2 cellular contexts compared by ENCODE assay signal in the genomic region with DNA sequence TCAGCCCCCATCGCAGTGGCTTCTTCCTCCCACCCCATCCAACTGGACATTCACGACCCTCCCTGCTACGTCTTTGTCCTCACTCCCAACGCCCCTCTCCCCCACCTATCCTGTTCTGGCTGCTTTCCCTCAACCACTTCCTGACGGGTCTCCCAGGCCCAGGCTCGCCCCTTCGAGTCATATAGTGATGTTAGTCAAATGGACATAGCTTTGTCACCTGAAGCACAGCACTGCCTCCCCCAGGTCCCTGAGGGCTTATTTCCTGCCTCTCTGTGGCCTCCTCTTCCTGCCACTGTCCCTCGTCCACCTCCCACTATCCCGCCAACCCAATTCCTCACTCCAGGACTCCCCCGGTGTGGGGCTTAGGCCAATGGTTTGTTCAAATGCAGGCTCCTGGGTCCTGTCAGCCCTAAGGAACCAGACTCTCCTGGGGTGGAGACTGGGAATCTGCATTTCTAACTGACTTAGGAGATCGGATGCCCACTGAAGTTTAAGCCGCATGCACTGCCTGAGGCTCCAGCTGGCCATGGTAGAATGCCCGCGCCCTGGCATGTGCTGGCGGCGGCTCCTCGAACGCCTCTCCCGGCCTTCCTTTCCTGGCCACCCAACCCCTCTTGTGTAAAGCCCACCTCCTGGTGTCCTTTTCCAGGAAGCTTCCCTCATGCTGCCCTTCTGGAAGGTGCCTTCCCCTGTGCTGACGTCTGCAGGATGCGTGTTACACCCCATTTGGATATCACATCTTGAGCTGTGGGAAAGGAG.
A peak's percentile ranks its signal among the peaks of the same experiment; 100 is the strongest.
TF ChIP-seq lines count a peak whose summit lies in the region.

No MANE protein-coding gene starts in this region.

TF ChIP-seq in GM23338, 12 proteins besides CTCF, POLR2A, EP300 and RAD21 (continues in another document):
- TF ChIP-seq ZNF331 (CRISPR knock-in tag; IDR thresholded peaks at IDR 0.05; ENCODE audit: low read depth) (no peak), EZH2 (IDR thresholded peaks at IDR 0.05; ENCODE audit: low read depth, unreplicated experiment) (no peak), CREB1 (CRISPR knock-in tag; IDR thresholded peaks at IDR 0.05; ENCODE audit: low read depth) (no peak), POLR2AphosphoS5 (IDR thresholded peaks at IDR 0.05; ENCODE audit: low read depth) (no peak), ZNF114 (CRISPR knock-in tag; IDR thresholded peaks at IDR 0.05) (no peak)
- TF ChIP-seq, protein P1, sequence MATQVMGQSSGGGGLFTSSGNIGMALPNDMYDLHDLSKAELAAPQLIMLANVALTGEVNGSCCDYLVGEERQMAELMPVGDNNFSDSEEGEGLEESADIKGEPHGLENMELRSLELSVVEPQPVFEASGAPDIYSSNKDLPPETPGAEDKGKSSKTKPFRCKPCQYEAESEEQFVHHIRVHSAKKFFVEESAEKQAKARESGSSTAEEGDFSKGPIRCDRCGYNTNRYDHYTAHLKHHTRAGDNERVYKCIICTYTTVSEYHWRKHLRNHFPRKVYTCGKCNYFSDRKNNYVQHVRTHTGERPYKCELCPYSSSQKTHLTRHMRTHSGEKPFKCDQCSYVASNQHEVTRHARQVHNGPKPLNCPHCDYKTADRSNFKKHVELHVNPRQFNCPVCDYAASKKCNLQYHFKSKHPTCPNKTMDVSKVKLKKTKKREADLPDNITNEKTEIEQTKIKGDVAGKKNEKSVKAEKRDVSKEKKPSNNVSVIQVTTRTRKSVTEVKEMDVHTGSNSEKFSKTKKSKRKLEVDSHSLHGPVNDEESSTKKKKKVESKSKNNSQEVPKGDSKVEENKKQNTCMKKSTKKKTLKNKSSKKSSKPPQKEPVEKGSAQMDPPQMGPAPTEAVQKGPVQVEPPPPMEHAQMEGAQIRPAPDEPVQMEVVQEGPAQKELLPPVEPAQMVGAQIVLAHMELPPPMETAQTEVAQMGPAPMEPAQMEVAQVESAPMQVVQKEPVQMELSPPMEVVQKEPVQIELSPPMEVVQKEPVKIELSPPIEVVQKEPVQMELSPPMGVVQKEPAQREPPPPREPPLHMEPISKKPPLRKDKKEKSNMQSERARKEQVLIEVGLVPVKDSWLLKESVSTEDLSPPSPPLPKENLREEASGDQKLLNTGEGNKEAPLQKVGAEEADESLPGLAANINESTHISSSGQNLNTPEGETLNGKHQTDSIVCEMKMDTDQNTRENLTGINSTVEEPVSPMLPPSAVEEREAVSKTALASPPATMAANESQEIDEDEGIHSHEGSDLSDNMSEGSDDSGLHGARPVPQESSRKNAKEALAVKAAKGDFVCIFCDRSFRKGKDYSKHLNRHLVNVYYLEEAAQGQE (IDR thresholded peaks at IDR 0.05; ENCODE audit: unreplicated experiment): no peak
- TF ChIP-seq, protein P2, sequence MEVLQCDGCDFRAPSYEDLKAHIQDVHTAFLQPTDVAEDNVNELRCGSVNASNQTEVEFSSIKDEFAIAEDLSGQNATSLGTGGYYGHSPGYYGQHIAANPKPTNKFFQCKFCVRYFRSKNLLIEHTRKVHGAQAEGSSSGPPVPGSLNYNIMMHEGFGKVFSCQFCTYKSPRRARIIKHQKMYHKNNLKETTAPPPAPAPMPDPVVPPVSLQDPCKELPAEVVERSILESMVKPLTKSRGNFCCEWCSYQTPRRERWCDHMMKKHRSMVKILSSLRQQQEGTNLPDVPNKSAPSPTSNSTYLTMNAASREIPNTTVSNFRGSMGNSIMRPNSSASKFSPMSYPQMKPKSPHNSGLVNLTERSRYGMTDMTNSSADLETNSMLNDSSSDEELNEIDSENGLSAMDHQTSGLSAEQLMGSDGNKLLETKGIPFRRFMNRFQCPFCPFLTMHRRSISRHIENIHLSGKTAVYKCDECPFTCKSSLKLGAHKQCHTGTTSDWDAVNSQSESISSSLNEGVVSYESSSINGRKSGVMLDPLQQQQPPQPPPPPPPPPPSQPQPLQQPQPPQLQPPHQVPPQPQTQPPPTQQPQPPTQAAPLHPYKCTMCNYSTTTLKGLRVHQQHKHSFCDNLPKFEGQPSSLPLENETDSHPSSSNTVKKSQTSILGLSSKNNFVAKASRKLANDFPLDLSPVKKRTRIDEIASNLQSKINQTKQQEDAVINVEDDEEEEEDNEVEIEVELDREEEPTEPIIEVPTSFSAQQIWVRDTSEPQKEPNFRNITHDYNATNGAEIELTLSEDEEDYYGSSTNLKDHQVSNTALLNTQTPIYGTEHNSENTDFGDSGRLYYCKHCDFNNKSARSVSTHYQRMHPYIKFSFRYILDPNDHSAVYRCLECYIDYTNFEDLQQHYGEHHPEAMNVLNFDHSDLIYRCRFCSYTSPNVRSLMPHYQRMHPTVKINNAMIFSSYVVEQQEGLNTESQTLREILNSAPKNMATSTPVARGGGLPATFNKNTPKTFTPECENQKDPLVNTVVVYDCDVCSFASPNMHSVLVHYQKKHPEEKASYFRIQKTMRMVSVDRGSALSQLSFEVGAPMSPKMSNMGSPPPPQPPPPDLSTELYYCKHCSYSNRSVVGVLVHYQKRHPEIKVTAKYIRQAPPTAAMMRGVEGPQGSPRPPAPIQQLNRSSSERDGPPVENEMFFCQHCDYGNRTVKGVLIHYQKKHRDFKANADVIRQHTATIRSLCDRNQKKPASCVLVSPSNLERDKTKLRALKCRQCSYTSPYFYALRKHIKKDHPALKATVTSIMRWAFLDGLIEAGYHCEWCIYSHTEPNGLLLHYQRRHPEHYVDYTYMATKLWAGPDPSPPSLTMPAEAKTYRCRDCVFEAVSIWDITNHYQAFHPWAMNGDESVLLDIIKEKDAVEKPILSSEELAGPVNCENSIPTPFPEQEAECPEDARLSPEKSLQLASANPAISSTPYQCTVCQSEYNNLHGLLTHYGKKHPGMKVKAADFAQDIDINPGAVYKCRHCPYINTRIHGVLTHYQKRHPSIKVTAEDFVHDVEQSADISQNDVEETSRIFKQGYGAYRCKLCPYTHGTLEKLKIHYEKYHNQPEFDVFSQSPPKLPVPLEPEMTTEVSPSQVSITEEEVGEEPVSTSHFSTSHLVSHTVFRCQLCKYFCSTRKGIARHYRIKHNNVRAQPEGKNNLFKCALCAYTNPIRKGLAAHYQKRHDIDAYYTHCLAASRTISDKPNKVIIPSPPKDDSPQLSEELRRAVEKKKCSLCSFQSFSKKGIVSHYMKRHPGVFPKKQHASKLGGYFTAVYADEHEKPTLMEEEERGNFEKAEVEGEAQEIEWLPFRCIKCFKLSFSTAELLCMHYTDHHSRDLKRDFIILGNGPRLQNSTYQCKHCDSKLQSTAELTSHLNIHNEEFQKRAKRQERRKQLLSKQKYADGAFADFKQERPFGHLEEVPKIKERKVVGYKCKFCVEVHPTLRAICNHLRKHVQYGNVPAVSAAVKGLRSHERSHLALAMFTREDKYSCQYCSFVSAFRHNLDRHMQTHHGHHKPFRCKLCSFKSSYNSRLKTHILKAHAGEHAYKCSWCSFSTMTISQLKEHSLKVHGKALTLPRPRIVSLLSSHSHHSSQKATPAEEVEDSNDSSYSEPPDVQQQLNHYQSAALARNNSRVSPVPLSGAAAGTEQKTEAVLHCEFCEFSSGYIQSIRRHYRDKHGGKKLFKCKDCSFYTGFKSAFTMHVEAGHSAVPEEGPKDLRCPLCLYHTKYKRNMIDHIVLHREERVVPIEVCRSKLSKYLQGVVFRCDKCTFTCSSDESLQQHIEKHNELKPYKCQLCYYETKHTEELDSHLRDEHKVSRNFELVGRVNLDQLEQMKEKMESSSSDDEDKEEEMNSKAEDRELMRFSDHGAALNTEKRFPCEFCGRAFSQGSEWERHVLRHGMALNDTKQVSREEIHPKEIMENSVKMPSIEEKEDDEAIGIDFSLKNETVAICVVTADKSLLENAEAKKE (CRISPR knock-in tag; IDR thresholded peaks at IDR 0.05): no peak
- TF ChIP-seq, protein P3, sequence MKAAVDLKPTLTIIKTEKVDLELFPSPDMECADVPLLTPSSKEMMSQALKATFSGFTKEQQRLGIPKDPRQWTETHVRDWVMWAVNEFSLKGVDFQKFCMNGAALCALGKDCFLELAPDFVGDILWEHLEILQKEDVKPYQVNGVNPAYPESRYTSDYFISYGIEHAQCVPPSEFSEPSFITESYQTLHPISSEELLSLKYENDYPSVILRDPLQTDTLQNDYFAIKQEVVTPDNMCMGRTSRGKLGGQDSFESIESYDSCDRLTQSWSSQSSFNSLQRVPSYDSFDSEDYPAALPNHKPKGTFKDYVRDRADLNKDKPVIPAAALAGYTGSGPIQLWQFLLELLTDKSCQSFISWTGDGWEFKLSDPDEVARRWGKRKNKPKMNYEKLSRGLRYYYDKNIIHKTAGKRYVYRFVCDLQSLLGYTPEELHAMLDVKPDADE (IDR thresholded peaks at IDR 0.05): no peak

TF ChIP-seq in HepG2, 621 proteins besides CTCF, POLR2A, EP300 and RAD21:
- TF ChIP-seq AGO2 (optimal IDR thresholded peaks at IDR 0.05; ENCODE audit: low read depth, low read length): peak; percentile 38
- no peak for TF ChIP-seq NBN (conservative IDR thresholded peaks at IDR 0.05)
- no peak for TF ChIP-seq SUZ12 (IDR thresholded peaks at IDR 0.05; ENCODE audit: low read depth, low read length)
- TF ChIP-seq ZNF672 (CRISPR knock-in tag; IDR thresholded peaks at IDR 0.05): no peak
- peak; percentile 48; the same call in 1 of the 2 replicates for TF ChIP-seq POLR2G (IDR thresholded peaks at IDR 0.05; ENCODE audit: low read depth, low read length)
- TF ChIP-seq SIN3B (IDR thresholded peaks at IDR 0.05; ENCODE audit: low read length): no peak
- TF ChIP-seq SP5 (CRISPR knock-in tag; IDR thresholded peaks at IDR 0.05; ENCODE audit: borderline replicate concordance, low read depth): no peak
